ENCODE assay signal across 8 cellular contexts in the genomic region with DNA sequence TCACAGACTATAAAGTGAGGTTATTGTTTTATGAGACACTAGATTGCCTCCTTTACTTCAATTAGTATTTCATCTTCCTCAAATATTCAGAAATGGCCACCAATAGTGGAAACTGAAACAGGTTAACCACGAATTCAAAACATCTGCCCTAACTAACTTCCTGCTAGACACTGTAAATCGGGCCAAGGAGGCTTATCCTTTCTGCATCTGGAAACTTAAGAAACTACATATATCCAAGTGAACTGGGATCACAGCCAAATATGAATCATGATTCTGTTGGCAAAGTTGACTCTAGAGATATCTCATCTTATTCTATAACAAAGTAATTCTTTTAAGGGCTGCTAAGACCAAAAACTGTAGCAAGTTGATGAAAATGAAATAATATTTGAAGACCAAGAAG.
DNase-seq lines count a peak whose midpoint lies in the region; ATAC-seq and TF ChIP-seq lines count a peak whose summit lies in the region.

No MANE protein-coding gene starts in this region.

- H3K4me1 ChIP-seq in RWPE2 (ENCODE audit: insufficient read depth, poor library complexity, severe bottlenecking) (peaks cover 32% of the 10 kb centered on the region), vagina (peaks cover 38% of the 10 kb centered on the region)

- H3K27me3 Mint-ChIP-seq in naive thymus-derived CD8-positive, alpha-beta T cell = no peaks in the 10 kb centered on the region

- POLR2A ChIA-PET in naive thymus-derived CD8-positive, alpha-beta T cell (lab: Charles Lee) = no interaction called here

- H3K36me3 Mint-ChIP-seq in naive thymus-derived CD8-positive, alpha-beta T cell = peaks cover 9 to 37% (median 31%) of the 10 kb centered on the region in 3 donors

- no peak overlapping the region for H3K4me3 Mint-ChIP-seq in naive thymus-derived CD8-positive, alpha-beta T cell

- intact Hi-C loops in vagina (cut with DNase I) = no loop called here

- no peak overlapping the region for H3K27ac Mint-ChIP-seq in naive thymus-derived CD8-positive, alpha-beta T cell

- H3K9me3 ChIP-seq in RWPE2 (ENCODE audit: severe bottlenecking) = no peaks in the 10 kb centered on the region
- no peaks in the 10 kb centered on the region for H3K9me3 ChIP-seq in vagina

- TF ChIP-seq POLR2A in vagina (IDR thresholded peaks at IDR 0.05) = no peak

- H3K9me3 Mint-ChIP-seq in naive thymus-derived CD8-positive, alpha-beta T cell = peaks cover 10 to 34% (median 20%) of the 10 kb centered on the region in 9 donors

- H3K36me3 ChIP-seq in RWPE2 (ENCODE audit: low read depth) = no peaks in the 10 kb centered on the region
- H3K36me3 ChIP-seq in vagina = no peaks in the 10 kb centered on the region

- peak; percentile 42 for ATAC-seq in GM18858 (IDR thresholded peaks at IDR 0.05; ENCODE audit: unreplicated experiment)
- ATAC-seq in HG03097 (IDR thresholded peaks at IDR 0.05; ENCODE audit: low FRiP score, unreplicated experiment) = peak; percentile 72
- peak; percentile 93 for ATAC-seq in RWPE2 (ENCODE audit: low read depth)
- ATAC-seq in naive thymus-derived CD8-positive, alpha-beta T cell = no peak
- no peak for ATAC-seq in HG03439 (IDR thresholded peaks at IDR 0.05; ENCODE audit: unreplicated experiment)

- DNase-seq in RWPE2 (ENCODE audit: low spot score) (no peak), left kidney (ENCODE audit: low read depth, low spot score) (peak; percentile 36), T-helper 1 cell (no peak), vagina (ENCODE audit: extremely low spot score in 2 of 2) (no peak)
- DNase-seq in naive thymus-derived CD8-positive, alpha-beta T cell = no peak

- H3K27me3 ChIP-seq in RWPE2 (ENCODE audit: insufficient read depth, poor library complexity, severe bottlenecking) (no peaks in the 10 kb centered on the region), vagina (no peaks in the 10 kb centered on the region)

- H3K4me1 Mint-ChIP-seq in naive thymus-derived CD8-positive, alpha-beta T cell = peaks cover 0 to 6% (median 2%) of the 10 kb centered on the region in 4 donors

- TF ChIP-seq CTCF in RWPE2 (IDR thresholded peaks at IDR 0.05; ENCODE audit: poor library complexity, severe bottlenecking) (no peak), vagina (IDR thresholded peaks at IDR 0.05) (no peak)

- peak overlapping the region; percentile 42 for H3K27ac ChIP-seq in RWPE2 (ENCODE audit: poor library complexity, severe bottlenecking)
- no peak overlapping the region for H3K27ac ChIP-seq in vagina

- H3K4me3 ChIP-seq in RWPE2 (ENCODE audit: severe bottlenecking) (no peak overlapping the region), vagina (no peak overlapping the region)

Comparison
In these comparisons a context has a peak if more than half of its experiments do, and no peak if none do; other contexts are left out.
1. ATAC-seq: peak in GM18858 (single experiment), HG03097 (single experiment) and RWPE2 (single experiment); none in naive thymus-derived CD8-positive, alpha-beta T cell (0 of 2) and HG03439 (single experiment).